8 cellular contexts compared by ENCODE assay signal in the genomic region with DNA sequence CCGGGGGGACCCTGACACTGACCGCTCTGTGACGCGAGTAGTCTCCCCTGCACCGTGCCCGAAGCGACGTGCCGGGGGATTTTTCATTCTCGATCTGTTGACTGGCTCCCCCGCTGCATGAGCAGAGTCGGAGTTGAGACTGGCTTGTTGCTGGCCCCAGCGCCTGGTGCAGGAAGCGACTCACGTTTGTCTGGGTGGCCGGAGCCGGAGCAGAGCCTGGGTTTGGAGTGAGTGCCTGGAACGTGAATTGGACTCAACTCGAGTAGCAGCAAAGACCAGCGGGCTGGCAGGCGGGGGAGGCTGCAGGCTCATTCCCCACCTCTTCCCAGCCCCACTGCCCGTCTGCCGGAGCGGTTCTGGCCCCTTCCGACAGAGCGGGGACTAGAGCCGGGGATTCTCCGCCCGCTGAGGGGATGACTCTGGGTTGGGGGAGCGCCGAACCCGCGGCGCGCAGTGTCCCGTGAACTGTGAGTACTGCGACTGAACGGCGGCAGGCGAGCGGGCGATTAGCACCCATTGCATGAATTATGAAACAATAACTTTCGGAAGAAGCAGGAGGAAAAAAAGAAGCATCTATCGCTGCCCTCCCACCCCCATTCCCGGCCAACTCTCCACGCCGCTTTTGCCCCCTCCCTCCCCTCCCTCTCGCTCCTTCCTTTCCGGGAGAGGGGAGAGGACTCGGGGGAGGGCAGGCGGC. TPM values are rescaled to one million over a fixed set of nuclear protein-coding genes. Genes with fewer than 3 reads are reported as not detected.
DNase-seq lines count a peak whose midpoint lies in the region; TF ChIP-seq lines count a peak whose summit lies in the region.

No MANE protein-coding gene starts in this region.

- TF ChIP-seq CTCF in BJ (IDR thresholded peaks at IDR 0.05; ENCODE audit: insufficient read depth, low read depth, low read length) (no peak), astrocyte of the spinal cord (IDR thresholded peaks at IDR 0.05; ENCODE audit: low read depth, low read length) (no peak)

- POLR2A ChIA-PET in BJ (lab: Charles Lee), result no interaction called here

- DNase-seq in BJ (ENCODE audit: low read depth) (no peak), astrocyte of the spinal cord (ENCODE audit: low read depth, low spot score) (peak; percentile 53)
- DNase-seq in activated CD4-positive, CD25-positive, alpha-beta regulatory T cell (lab: John Stamatoyannopoulos, UW), result no peak
- DNase-seq in stimulated activated CD4-positive, alpha-beta T cell treated with anti-CD3 and anti-CD28 coated beads, Interleukin-1b, Interleukin-23, amount 100 ng/mL, for 48 hours, result no peak
- DNase-seq in effector memory CD4-positive, alpha-beta T cell, result no peak

- H3K27ac ChIP-seq in HUES64 (ENCODE audit: low read depth, low read length), result no peak overlapping the region; the same call in 1 of the 2 replicates
- H3K27ac ChIP-seq in effector memory CD4-positive, alpha-beta T cell (ENCODE audit: insufficient read depth, low read length, poor library complexity, severe bottlenecking), result no peak overlapping the region

- peaks cover 21% of the 10 kb centered on the region for H3K4me1 ChIP-seq in HUES64 (ENCODE audit: insufficient read depth, low read length)
- peaks cover 22% of the 10 kb centered on the region for H3K4me1 ChIP-seq in skeletal muscle satellite cell (ENCODE audit: control insufficient read depth, insufficient read depth, low read length)
- H3K4me1 ChIP-seq in effector memory CD4-positive, alpha-beta T cell (ENCODE audit: control insufficient read depth, insufficient read depth, low read length, poor library complexity, severe bottlenecking), result peaks cover 3% of the 10 kb centered on the region

- H3K4me3 ChIP-seq in BJ (ENCODE audit: low read depth, low read length) (peak overlapping the region; percentile 49), HUES64 (ENCODE audit: low read length) (peak overlapping the region; percentile 89), astrocyte of the spinal cord (ENCODE audit: low read depth, low read length) (peak overlapping the region; percentile 54), iPS-18c (ENCODE audit: insufficient read depth, low read depth, low read length) (peak overlapping the region; percentile 86), skeletal muscle satellite cell (ENCODE audit: low read length) (peak overlapping the region; percentile 90)
- H3K4me3 ChIP-seq in effector memory CD4-positive, alpha-beta T cell (ENCODE audit: insufficient read depth, low read depth, low read length, poor library complexity, severe bottlenecking), result no peak overlapping the region

- H3K9ac ChIP-seq in HUES64 (ENCODE audit: low read depth, low read length) (peak overlapping the region; percentile 23), skeletal muscle satellite cell (ENCODE audit: low read depth, low read length) (peak overlapping the region; percentile 58)

- H3K27me3 ChIP-seq in BJ (ENCODE audit: control insufficient read depth, insufficient read depth, low read length), result peaks cover 8% of the 10 kb centered on the region
- H3K27me3 ChIP-seq in HUES64 (ENCODE audit: insufficient read depth, low read length), result peaks cover 47% of the 10 kb centered on the region
- H3K27me3 ChIP-seq in skeletal muscle satellite cell (ENCODE audit: control insufficient read depth, insufficient read depth, low read length), result no peaks in the 10 kb centered on the region
- peaks cover 16% of the 10 kb centered on the region for H3K27me3 ChIP-seq in effector memory CD4-positive, alpha-beta T cell (replicated peaks; ENCODE audit: control insufficient read depth, insufficient read depth, low read length, poor library complexity, severe bottlenecking)

- in situ Hi-C loops in astrocyte of the spinal cord (cut with HindIII; ENCODE audit: low sequenced_read_pairs), result no loop called here

- H3K36me3 ChIP-seq in BJ (ENCODE audit: control insufficient read depth, insufficient read depth, low read length) (no peaks in the 10 kb centered on the region), HUES64 (ENCODE audit: insufficient read depth, low read length) (peaks cover 10% of the 10 kb centered on the region; the same call in 1 of the 2 replicates), skeletal muscle satellite cell (ENCODE audit: insufficient read depth, low read length) (no peaks in the 10 kb centered on the region)
- no peaks in the 10 kb centered on the region for H3K36me3 ChIP-seq in effector memory CD4-positive, alpha-beta T cell (ENCODE audit: control insufficient read depth, insufficient read depth, low read length)

- WGBS in HUES64, result under 1% methylated on average over 44 of the region's 51 CpGs

- CTCF ChIA-PET in BJ (lab: Yijun Ruan, JAX), result interaction anchor here (0.8 to 1.8 kb wide), 4 partner anchors 17 to 314 kb away, joined by 3 to 5 read pairs (median 4); no protein-coding TSS in a partner anchor

- peak overlapping the region; percentile 100 for H3K4me2 ChIP-seq in skeletal muscle satellite cell (ENCODE audit: low read length)

- no peaks in the 10 kb centered on the region for H3K9me3 ChIP-seq in HUES64 (ENCODE audit: insufficient read depth, low read depth, low read length)
- H3K9me3 ChIP-seq in iPS-18c (ENCODE audit: control insufficient read depth, insufficient read depth, low read length), result no peaks in the 10 kb centered on the region
- H3K9me3 ChIP-seq in skeletal muscle satellite cell (replicated peaks; ENCODE audit: low read length), result no peaks in the 10 kb centered on the region
- no peaks in the 10 kb centered on the region for H3K9me3 ChIP-seq in effector memory CD4-positive, alpha-beta T cell (ENCODE audit: control insufficient read depth, low read length)

RNA-seq across cellular contexts. Expression of gene PCDH7, which starts 0.6 kb away (rescaled TPM):
- 11.8 and 15.3 TPM in 2 replicates for polyA plus RNA-seq in BJ (2011; rRNA removed)
- 31.0 and 36.4 TPM in 2 replicates for polyA minus RNA-seq in BJ (2011; rRNA and poly(A)+ RNA removed)
- polyA plus RNA-seq in HUES64 (2013, experiment 1 of 2), result 8.5 TPM
- 10.3 TPM for polyA plus RNA-seq in HUES64 (2013, experiment 2 of 2)
- 0.51 and 2.0 TPM in 2 replicates for total RNA-seq in skeletal muscle satellite cell (2012; rRNA removed)
